In genomic region chr14:36647827-36648753, GRCh38 we compare ENCODE assay signal across 1 cellular context.
TF ChIP-seq lines count a peak whose summit lies in the region.

No MANE protein-coding gene starts in this region.

TF ChIP-seq in K562, 482 proteins besides CTCF, POLR2A, EP300 and RAD21 (continued from another document):
- no peak for TF ChIP-seq CEBPZ (IDR thresholded peaks at IDR 0.05; ENCODE audit: borderline replicate concordance, low read depth, low read length)
- TF ChIP-seq RFX5 (IDR thresholded peaks at IDR 0.05; ENCODE audit: low read depth, low read length): no peak
- TF ChIP-seq GTF2A2 (tag; IDR thresholded peaks at IDR 0.05): no peak
- no peak for TF ChIP-seq YBX1 (IDR thresholded peaks at IDR 0.05)
- TF ChIP-seq VEZF1 (CRISPR knock-in tag; IDR thresholded peaks at IDR 0.05): no peak
- TF ChIP-seq MLLT1 (IDR thresholded peaks at IDR 0.05): no peak
- TF ChIP-seq ATF7 (IDR thresholded peaks at IDR 0.05): no peak
- TF ChIP-seq HNRNPLL (IDR thresholded peaks at IDR 0.05; ENCODE audit: low read depth, low read length, poor library complexity, severe bottlenecking): peak; percentile 77
- no peak for TF ChIP-seq THAP12 (CRISPR knock-in tag; IDR thresholded peaks at IDR 0.05)
- peak; percentile 63 for TF ChIP-seq L3MBTL2 (IDR thresholded peaks at IDR 0.05)
- no peak for TF ChIP-seq ZNF174 (CRISPR knock-in tag; IDR thresholded peaks at IDR 0.05)
